In the genomic region with DNA sequence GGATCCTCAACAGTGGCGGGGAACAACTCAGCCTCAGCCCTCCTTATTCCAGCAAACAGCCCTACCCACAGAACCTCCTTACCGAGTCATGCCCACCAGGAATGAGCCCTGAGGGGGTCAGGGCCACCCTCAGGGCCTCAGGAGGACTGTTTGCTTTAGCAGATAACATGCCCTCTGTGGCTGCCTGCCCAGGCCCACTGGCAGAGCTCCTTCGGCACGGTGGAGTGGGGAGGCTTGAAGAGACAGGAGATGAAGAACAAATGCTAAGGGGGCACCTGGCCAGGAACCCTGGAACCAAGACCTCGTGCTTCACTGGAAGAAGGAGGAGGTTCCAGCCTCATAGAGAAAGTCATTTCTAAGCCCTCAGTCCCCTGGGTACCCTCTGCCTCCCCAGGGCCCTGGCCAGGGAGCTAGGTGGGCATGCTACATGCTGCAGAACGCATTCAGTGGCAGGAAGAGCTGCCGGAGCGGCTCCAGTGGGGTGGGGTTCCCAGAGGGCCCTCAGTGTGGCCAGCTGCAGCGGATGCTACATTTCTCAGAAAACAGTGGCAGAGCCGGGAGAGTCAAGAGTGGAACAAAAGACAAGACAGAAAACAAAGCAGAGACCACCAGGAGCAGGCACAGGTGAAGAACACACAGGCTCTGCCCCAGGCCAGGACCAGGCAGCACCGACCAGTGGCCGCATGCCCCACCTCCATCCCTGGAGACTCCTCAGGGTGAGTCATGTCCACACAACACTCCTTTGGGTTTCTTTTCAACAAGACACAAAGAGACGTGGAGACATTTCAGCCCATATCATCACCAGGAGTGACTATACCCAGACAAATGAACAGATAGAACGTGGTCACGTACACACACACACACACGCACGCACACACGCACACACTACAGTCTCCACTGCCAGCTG, we compare ENCODE assay signal across 15 cellular contexts. TPM values are rescaled to one million over a fixed set of nuclear protein-coding genes. Genes with fewer than 3 reads are reported as not detected.
A peak's percentile ranks its signal among the peaks of the same experiment; 100 is the strongest.
DNase-seq lines count a peak whose midpoint lies in the region; ATAC-seq and TF ChIP-seq lines count a peak whose summit lies in the region.
"Had no signal": no experiment of that assay in that cellular context is flagged by ENCODE, and none has a peak within 500 bp of the region (broad histone marks: within the 10 kb centered on the region; RNA-seq: fewer than 3 reads in every experiment).

No MANE protein-coding gene starts in this region.

- no peak overlapping the region for H3K27ac ChIP-seq in GM23248
- H3K27ac ChIP-seq in VCaP: no peak overlapping the region
- no peak overlapping the region for H3K27ac ChIP-seq in foreskin keratinocyte
- H3K27ac ChIP-seq: adrenal gland had no signal

- no peaks in the 10 kb centered on the region for H3K36me3 ChIP-seq in GM23248 (ENCODE audit: low read depth)
- H3K36me3 ChIP-seq: adrenal gland had no signal

- H3K9ac ChIP-seq in GM23248: no peak overlapping the region

- no peaks in the 10 kb centered on the region for H3F3A ChIP-seq in GM23248 (ENCODE audit: insufficient read depth)

- no peaks in the 10 kb centered on the region for H3K9me2 ChIP-seq in GM23248 (ENCODE audit: insufficient read depth)

- no peaks in the 10 kb centered on the region for H3K9me3 ChIP-seq in GM23248 (ENCODE audit: low read depth)
- H3K9me3 ChIP-seq: adrenal gland, BE2C had no signal

- no peak overlapping the region for H3K4me3 ChIP-seq in GM23248
- H3K4me3 ChIP-seq: adrenal gland had no signal

- TF ChIP-seq CTCF in VCaP (conservative IDR thresholded peaks at IDR 0.05) (0 out of 2 replicates have a peak, but pooled peaks have one; percentile 6), foreskin keratinocyte (conservative IDR thresholded peaks at IDR 0.05) (no peak)

- no peaks in the 10 kb centered on the region for H4K20me1 ChIP-seq in GM23248 (ENCODE audit: insufficient read depth)

- ATAC-seq in foreskin keratinocyte (peak; percentile 42), GM19023 (IDR thresholded peaks at IDR 0.05; ENCODE audit: unreplicated experiment) (no peak), HG03135 (IDR thresholded peaks at IDR 0.05; ENCODE audit: unreplicated experiment) (no peak)
- ATAC-seq: effector memory CD8-positive, alpha-beta T cell; natural killer cell had no signal

- H2AFZ ChIP-seq in GM23248: no peak overlapping the region

- WGBS in GM23248 (ENCODE audit: low coverage in 1 of 2, low lambda C conversion rate in 2 of 2, missing lambda C conversion rate in 2 of 2), 2 experiments: 48 to 50% methylated on average over 16 to 18 of the region's 18 CpGs

- no peaks in the 10 kb centered on the region for H3K4me1 ChIP-seq in GM23248 (ENCODE audit: insufficient read depth)
- H3K4me1 ChIP-seq in foreskin keratinocyte: peaks cover 9% of the 10 kb centered on the region
- H3K4me1 ChIP-seq: adrenal gland, BE2C had no signal

- H3K79me2 ChIP-seq in GM23248 (ENCODE audit: insufficient read depth): no peaks in the 10 kb centered on the region

- DNase-seq in AG08395 (ENCODE audit: low spot score): peak; percentile 32
- peak; percentile 63 for DNase-seq in GM23248
- DNase-seq in foreskin keratinocyte: peak; percentile 61 to 79
- no peak for DNase-seq in anterior cingulate cortex (lab: John Stamatoyannopoulos, UW)
- no peak for DNase-seq in cortex of kidney (lab: John Stamatoyannopoulos, UW)
- DNase-seq: effector memory CD8-positive, alpha-beta T cell; left cardiac atrium; natural killer cell; NCI-H524 treated with DMSO at 0.1 percent for 48 hours; SIG-M5 had no signal

- in situ Hi-C loops in GM23248 (cut with MboI): no loop called here

- no peak overlapping the region for H3K4me2 ChIP-seq in GM23248 (ENCODE audit: unreplicated experiment)

- H3K27me3 ChIP-seq in GM23248 (replicated peaks; ENCODE audit: insufficient read depth) (peaks cover 26% of the 10 kb centered on the region), foreskin keratinocyte (peaks cover 4% of the 10 kb centered on the region)
- H3K27me3 ChIP-seq: adrenal gland, BE2C had no signal

RNA-seq across cellular contexts. Expression of gene RIMS3, which starts 39.8 kb away (rescaled TPM):
- 0.25 TPM in 1 of 2 replicates, not detected in the other for total RNA-seq in GM23248 (2014; rRNA removed; shearing (Covaris generic))
- polyA plus RNA-seq in GM23248 (2016; fragmentation: Nextera tagmentation; extraction: Ambion mirVana) (0.08 and 0.18 TPM in 2 replicates), foreskin keratinocyte (0.51 and 0.67 TPM in 2 replicates)
- 1.4 TPM in 2 replicates for total RNA-seq in foreskin keratinocyte

Comparison
In these comparisons a context has a peak if more than half of its experiments do, and no peak if none do; other contexts are left out.
1. DNase-seq: peak in AG08395 (single experiment), GM23248 (single experiment) and foreskin keratinocyte (2 of 2); none in anterior cingulate cortex (0 of 58) and cortex of kidney (single experiment).